Comparison of ENCODE assay signal across 14 cellular contexts in genomic region chr6:166277021-166277420, GRCh38. TPM values are rescaled to one million over a fixed set of nuclear protein-coding genes. Genes with fewer than 3 reads are reported as not detected.
DNase-seq lines count a peak whose midpoint lies in the region; ATAC-seq lines count a peak whose summit lies in the region.
"Had no signal": no experiment of that assay in that cellular context is flagged by ENCODE, and none has a peak within 500 bp of the region (broad histone marks: within the 10 kb centered on the region; RNA-seq: fewer than 3 reads in every experiment).

No MANE protein-coding gene starts in this region.

- no peak for ATAC-seq in stimulated activated naive CD8-positive, alpha-beta T cell treated with anti-CD3 and anti-CD28 coated beads, Interleukin-15, amount 100 ng/mL, for 72 hours
- ATAC-seq: activated CD8-positive, alpha-beta T cell treated with anti-CD3 and anti-CD28 coated beads for 36 hours had no signal

- no peaks in the 10 kb centered on the region for H3K9me3 Mint-ChIP-seq in stimulated activated naive CD8-positive, alpha-beta T cell treated with anti-CD3 and anti-CD28 coated beads, Interleukin-15, amount 100 ng/mL, for 72 hours
- no peaks in the 10 kb centered on the region for H3K9me3 Mint-ChIP-seq in activated naive CD4-positive, alpha-beta T cell treated with anti-CD3 and anti-CD28 coated beads, Interleukin-2, amount 10 ng/mL, durations not matched to agents 7 days and 5 days
- H3K9me3 Mint-ChIP-seq: activated CD8-positive, alpha-beta T cell treated with anti-CD3 and anti-CD28 coated beads for 36 hours had no signal

- peaks cover 8% of the 10 kb centered on the region for H3K27me3 Mint-ChIP-seq in stimulated activated naive CD8-positive, alpha-beta T cell treated with anti-CD3 and anti-CD28 coated beads, Interleukin-15, amount 100 ng/mL, for 72 hours
- H3K27me3 Mint-ChIP-seq in activated naive CD4-positive, alpha-beta T cell treated with anti-CD3 and anti-CD28 coated beads, Interleukin-2, amount 10 ng/mL, durations not matched to agents 7 days and 5 days = peaks cover 40% of the 10 kb centered on the region

- DNase-seq in DMS79 (lab: John Stamatoyannopoulos, UW) (peak; percentile 78), RPMI7951 (ENCODE audit: low read depth) (peak; percentile 57), fibroblast of peridontal ligament (ENCODE audit: extremely low read depth) (peak; percentile 34), posterior cingulate gyrus (peak; percentile 54 to 93 (median 69)), KBM-7 (no peak)
- DNase-seq in stimulated activated naive CD8-positive, alpha-beta T cell treated with anti-CD3 and anti-CD28 coated beads, Interleukin-15, amount 100 ng/mL, for 72 hours = no peak
- no peak for DNase-seq in activated naive CD4-positive, alpha-beta T cell treated with anti-CD3 and anti-CD28 coated beads, Interleukin-2, amount 10 ng/mL, durations not matched to agents 7 days and 5 days
- DNase-seq in central memory CD4-positive, alpha-beta T cell = no peak
- DNase-seq: activated CD8-positive, alpha-beta T cell treated with anti-CD3 and anti-CD28 coated beads for 36 hours; activated naive CD4-positive, alpha-beta T cell; glutamatergic neuron; pancreas; T-helper 9 cell had no signal

- CTCF ChIA-PET in activated naive CD4-positive, alpha-beta T cell treated with anti-CD3 and anti-CD28 coated beads, Interleukin-2, amount 10 ng/mL, durations not matched to agents 7 days and 5 days (lab: Charles Lee) = interaction anchor here (1.3 to 2.8 kb wide), 7 partner anchors 8 to 124 kb away, joined by 3 to 19 read pairs (median 8); no protein-coding TSS in a partner anchor

- no peaks in the 10 kb centered on the region for H3K36me3 Mint-ChIP-seq in activated naive CD4-positive, alpha-beta T cell treated with anti-CD3 and anti-CD28 coated beads, Interleukin-2, amount 10 ng/mL, durations not matched to agents 7 days and 5 days

- H3K4me1 Mint-ChIP-seq in stimulated activated naive CD8-positive, alpha-beta T cell treated with anti-CD3 and anti-CD28 coated beads, Interleukin-15, amount 100 ng/mL, for 72 hours = peaks cover 14% of the 10 kb centered on the region
- H3K4me1 Mint-ChIP-seq in activated naive CD4-positive, alpha-beta T cell treated with anti-CD3 and anti-CD28 coated beads, Interleukin-2, amount 10 ng/mL, durations not matched to agents 7 days and 5 days = peaks cover 7% of the 10 kb centered on the region

- intact Hi-C loops in posterior cingulate gyrus (cut with DNase I) = loop anchor here (2.0 to 5.0 kb wide), 4 partner anchors 32 to 120 kb away; partner anchors contain the start of genes MPC1 and PRR18

- H3K4me3 Mint-ChIP-seq in stimulated activated naive CD8-positive, alpha-beta T cell treated with anti-CD3 and anti-CD28 coated beads, Interleukin-15, amount 100 ng/mL, for 72 hours = no peak overlapping the region
- no peak overlapping the region for H3K4me3 Mint-ChIP-seq in activated naive CD4-positive, alpha-beta T cell treated with anti-CD3 and anti-CD28 coated beads, Interleukin-2, amount 10 ng/mL, durations not matched to agents 7 days and 5 days
- H3K4me3 Mint-ChIP-seq: activated CD8-positive, alpha-beta T cell treated with anti-CD3 and anti-CD28 coated beads for 36 hours had no signal

- no peak overlapping the region for H3K27ac Mint-ChIP-seq in stimulated activated naive CD8-positive, alpha-beta T cell treated with anti-CD3 and anti-CD28 coated beads, Interleukin-15, amount 100 ng/mL, for 72 hours
- no peak overlapping the region for H3K27ac Mint-ChIP-seq in activated naive CD4-positive, alpha-beta T cell treated with anti-CD3 and anti-CD28 coated beads, Interleukin-2, amount 10 ng/mL, durations not matched to agents 7 days and 5 days
- H3K27ac Mint-ChIP-seq: activated CD8-positive, alpha-beta T cell treated with anti-CD3 and anti-CD28 coated beads for 36 hours had no signal

- in situ Hi-C loops in KBM-7 (cut with MboI; ENCODE audit: low pct_unique_long_range_greater_than_20kb, low sequenced_read_pairs) = no loop called here

RNA-seq across cellular contexts. Expression of gene PRR18, which starts 31.2 kb away (rescaled TPM):
- not detected in 2 replicates for total RNA-seq in RPMI7951 (2014; rRNA removed; shearing (Covaris generic))
- total RNA-seq: lower leg skin had no signal

Comparison
In these comparisons a context has a peak if more than half of its experiments do, and no peak if none do; other contexts are left out.
1. DNase-seq: peak in DMS79 (single experiment), RPMI7951 (single experiment), fibroblast of peridontal ligament (single experiment) and posterior cingulate gyrus (10 of 10); none in stimulated activated naive CD8-positive, alpha-beta T cell treated with anti-CD3 and anti-CD28 coated beads, Interleukin-15, amount 100 ng/mL, for 72 hours (0 of 2), activated naive CD4-positive, alpha-beta T cell treated with anti-CD3 and anti-CD28 coated beads, Interleukin-2, amount 10 ng/mL, durations not matched to agents 7 days and 5 days (single experiment), KBM-7 (single experiment) and central memory CD4-positive, alpha-beta T cell (single experiment).